In the genomic region with DNA sequence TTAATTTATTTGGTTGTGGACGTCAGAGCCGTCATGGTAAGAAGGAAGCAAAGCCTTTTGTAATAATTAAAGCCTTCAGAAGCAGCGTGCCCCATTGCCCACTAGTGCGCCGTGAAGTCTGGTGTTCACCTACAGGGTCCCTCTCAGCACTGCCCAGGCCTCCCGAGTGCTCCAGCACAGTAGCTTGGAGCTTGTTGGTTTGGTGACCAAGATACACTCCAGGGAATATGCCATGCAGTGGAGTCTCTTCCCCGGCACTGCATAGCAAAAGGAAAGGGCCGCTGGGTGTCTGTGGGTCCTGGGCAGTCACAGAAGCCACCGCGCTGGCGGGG, we compare ENCODE assay signal across 9 cellular contexts. TPM values are rescaled to one million over a fixed set of nuclear protein-coding genes. Genes with fewer than 3 reads are reported as not detected.
DNase-seq lines count a peak whose midpoint lies in the region; TF ChIP-seq lines count a peak whose summit lies in the region.
"Had no signal": no experiment of that assay in that cellular context is flagged by ENCODE, and none has a peak within 500 bp of the region (broad histone marks: within the 10 kb centered on the region; RNA-seq: fewer than 3 reads in every experiment).

No MANE protein-coding gene starts in this region.

- DNase-seq in NCI-H82 (lab: John Stamatoyannopoulos, UW) (peak; percentile 19), NCI-H82 treated with DMSO at 0.1 percent for 48 hours (lab: John Stamatoyannopoulos, UW; ENCODE audit: unreplicated experiment) (no peak), MM.1S (no peak), epithelial cell of prostate (ENCODE audit: low read depth, low spot score) (no peak), smooth muscle cell (lab: John Stamatoyannopoulos, UW; ENCODE audit: unreplicated experiment) (no peak), GM13977 (ENCODE audit: low spot score) (no peak), foreskin melanocyte (no peak)
- DNase-seq in stimulated activated naive CD4-positive, alpha-beta T cell (lab: John Stamatoyannopoulos, UW), result no peak
- DNase-seq: DND-41 had no signal

- no peaks in the 10 kb centered on the region for H3K9me2 ChIP-seq in MM.1S (replicated peaks; ENCODE audit: insufficient read depth, low read length)

- H3K4me1 ChIP-seq in MM.1S (ENCODE audit: low read length), result peaks cover 19% of the 10 kb centered on the region
- peaks cover 7% of the 10 kb centered on the region for H3K4me1 ChIP-seq in smooth muscle cell (ENCODE audit: low read depth)

- no peaks in the 10 kb centered on the region for H4K20me1 ChIP-seq in MM.1S (ENCODE audit: insufficient read depth, low read length)
- H4K20me1 ChIP-seq in smooth muscle cell (ENCODE audit: low read depth), result no peaks in the 10 kb centered on the region

- in situ Hi-C loops in GM13977 (cut with MboI; ENCODE audit: low pct_unique_long_range_greater_than_20kb, low sequenced_read_pairs, unreplicated experiment), result no loop called here

- H3K36me3 ChIP-seq in MM.1S (replicated peaks; ENCODE audit: insufficient read depth, low read length) (no peaks in the 10 kb centered on the region), smooth muscle cell (ENCODE audit: low read depth) (no peaks in the 10 kb centered on the region)

- H3F3A ChIP-seq in MM.1S (ENCODE audit: insufficient read depth, low read length), result peaks cover 24% of the 10 kb centered on the region
- no peaks in the 10 kb centered on the region for H3F3A ChIP-seq in smooth muscle cell (ENCODE audit: low read depth)

- peak overlapping the region; percentile 81 for H3K9ac ChIP-seq in MM.1S (ENCODE audit: low read length)
- H3K9ac ChIP-seq in smooth muscle cell (ENCODE audit: low read depth), result no peak overlapping the region

- H2AFZ ChIP-seq in MM.1S (ENCODE audit: low read length) (peak overlapping the region; percentile 91), smooth muscle cell (ENCODE audit: low read depth) (peak overlapping the region; percentile 63)

- H3K4me3 ChIP-seq in MM.1S (ENCODE audit: low read length) (peak overlapping the region; percentile 83), smooth muscle cell (peak overlapping the region; percentile 55)

- H3K27ac ChIP-seq in MM.1S (ENCODE audit: low read length) (peak overlapping the region; percentile 67), epithelial cell of prostate (peak overlapping the region; percentile 56), smooth muscle cell (ENCODE audit: low read depth) (no peak overlapping the region)

- 28% methylated on average over 11 of the region's 11 CpGs for WGBS in smooth muscle cell (ENCODE audit: low lambda C conversion rate)

- H3K9me3 ChIP-seq in MM.1S (replicated peaks; ENCODE audit: insufficient read depth, low read length) (no peaks in the 10 kb centered on the region), smooth muscle cell (replicated peaks; ENCODE audit: low read depth) (no peaks in the 10 kb centered on the region)

- H3K27me3 ChIP-seq in MM.1S (replicated peaks; ENCODE audit: insufficient read depth, low read length) (no peaks in the 10 kb centered on the region), smooth muscle cell (ENCODE audit: low read depth) (peaks cover 80% of the 10 kb centered on the region)

- TF ChIP-seq CTCF in MM.1S (IDR thresholded peaks at IDR 0.05; ENCODE audit: low read length) (no peak), smooth muscle cell (IDR thresholded peaks at IDR 0.05; ENCODE audit: borderline replicate concordance, insufficient read depth, poor library complexity, severe bottlenecking) (no peak), GM13977 (IDR thresholded peaks at IDR 0.05; ENCODE audit: extremely low read depth, insufficient read depth, missing control alignments) (no peak)

- H3K4me2 ChIP-seq in MM.1S (ENCODE audit: low read depth, low read length) (peak overlapping the region; percentile 89), smooth muscle cell (peak overlapping the region; percentile 98)

- H3K79me2 ChIP-seq in MM.1S (ENCODE audit: low read length) (peaks cover 48% of the 10 kb centered on the region), smooth muscle cell (ENCODE audit: low read depth) (no peaks in the 10 kb centered on the region)

RNA-seq across cellular contexts. Expression of a gene that starts 0.5 kb away (rescaled TPM):
- 0.09 and 0.40 TPM in 2 replicates for total RNA-seq in smooth muscle cell
- polyA plus RNA-seq in smooth muscle cell, result 0.46 TPM in 1 of 2 replicates, not detected in the other
